Comparison of ENCODE assay signal across 24 cellular contexts in genomic region chr18:50182516-50182915, GRCh38. TPM values are rescaled to one million over a fixed set of nuclear protein-coding genes. Genes with fewer than 3 reads are reported as not detected.
"Had no signal": no experiment of that assay in that cellular context is flagged by ENCODE, and none has a peak within 500 bp of the region (broad histone marks: within the 10 kb centered on the region; RNA-seq: fewer than 3 reads in every experiment).

No MANE protein-coding gene starts in this region.

- H3K4me3 Mint-ChIP-seq: endodermal cell; mesothelial cell of epicardium; naive B cell; natural killer cell treated with Interleukin-12 subunit alpha and Interleukin-12 subunit beta and Interleukin-15 and Interleukin-18, amount 100 ng/mL, for 72 hours; neural crest cell; stimulated activated effector memory CD8-positive, alpha-beta T cell treated with anti-CD3 and anti-CD28 coated beads, Interleukin-12 subunit alpha, Interleukin-12 subunit beta, amount 100 ng/mL, for 72 hours had no signal

- DNase-seq: effector CD8-positive, alpha-beta T cell; endodermal cell; foreskin fibroblast; gastrocnemius medialis; head of caudate nucleus; left cardiac atrium; left lung; mesenchymal stem cell; mucosa of descending colon; naive B cell; pancreas; right cardiac atrium; sigmoid colon; stimulated activated CD4-positive, alpha-beta T cell treated with anti-CD3 and anti-CD28 coated beads, Interleukin-2, amount 100 ng/mL, for 24 hours; stimulated activated CD4-positive, alpha-beta T cell treated with anti-CD3 and anti-CD28 coated beads, Interleukin-4, amount 100 ng/mL, for 24 hours; stimulated activated naive CD4-positive, alpha-beta T cell treated with Interleukin-2 at 50 U/mL for 16 hours; stomach; thyroid gland; trophoblast cell had no signal

- H3K27ac Mint-ChIP-seq: endodermal cell; mesothelial cell of epicardium; naive B cell; natural killer cell treated with Interleukin-12 subunit alpha and Interleukin-12 subunit beta and Interleukin-15 and Interleukin-18, amount 100 ng/mL, for 72 hours; progenitor cell of endocrine pancreas; stimulated activated effector memory CD8-positive, alpha-beta T cell treated with anti-CD3 and anti-CD28 coated beads, Interleukin-12 subunit alpha, Interleukin-12 subunit beta, amount 100 ng/mL, for 72 hours had no signal

- H3K4me1 Mint-ChIP-seq: endodermal cell; naive B cell; neural crest cell; stimulated activated effector memory CD8-positive, alpha-beta T cell treated with anti-CD3 and anti-CD28 coated beads, Interleukin-12 subunit alpha, Interleukin-12 subunit beta, amount 100 ng/mL, for 72 hours had no signal

- H3K9me3 Mint-ChIP-seq: endodermal cell; mesothelial cell of epicardium; natural killer cell treated with Interleukin-12 subunit alpha and Interleukin-12 subunit beta and Interleukin-15 and Interleukin-18, amount 100 ng/mL, for 72 hours; neural crest cell; stimulated activated effector memory CD8-positive, alpha-beta T cell treated with anti-CD3 and anti-CD28 coated beads, Interleukin-12 subunit alpha, Interleukin-12 subunit beta, amount 100 ng/mL, for 72 hours had no signal

- H3K27me3 Mint-ChIP-seq: progenitor cell of endocrine pancreas had no signal

- H3K36me3 Mint-ChIP-seq: mesothelial cell of epicardium; naive B cell; natural killer cell treated with Interleukin-12 subunit alpha and Interleukin-12 subunit beta and Interleukin-15 and Interleukin-18, amount 100 ng/mL, for 72 hours; stimulated activated effector memory CD8-positive, alpha-beta T cell treated with anti-CD3 and anti-CD28 coated beads, Interleukin-12 subunit alpha, Interleukin-12 subunit beta, amount 100 ng/mL, for 72 hours had no signal

RNA-seq across cellular contexts. Expression of gene MYO5B, which starts 12.4 kb away (rescaled TPM):
- total RNA-seq: natural killer cell treated with Interleukin-12 subunit alpha and Interleukin-12 subunit beta and Interleukin-15 and Interleukin-18, amount 100 ng/mL, for 72 hours had no signal
